ENCODE assay signal across 11 cellular contexts in genomic region chrY:13351443-13351842, GRCh38.
"Had no signal": no experiment of that assay in that cellular context is flagged by ENCODE, and none has a peak within 500 bp of the region (broad histone marks: within the 10 kb centered on the region; RNA-seq: fewer than 3 reads in every experiment).

No MANE protein-coding gene starts in this region.

- H3K27ac Mint-ChIP-seq: nephron progenitor cell had no signal

- H3K36me3 ChIP-seq: right atrium auricular region had no signal

- H3K27me3 ChIP-seq: heart left ventricle, right atrium auricular region, sigmoid colon had no signal

- H3K4me3 Mint-ChIP-seq: effector memory CD8-positive, alpha-beta T cell; naive thymus-derived CD4-positive, alpha-beta T cell; nephron progenitor cell had no signal

- H3K27me3 Mint-ChIP-seq: effector memory CD8-positive, alpha-beta T cell; naive thymus-derived CD4-positive, alpha-beta T cell had no signal

- H3K4me1 Mint-ChIP-seq: nephron progenitor cell had no signal

- ATAC-seq: effector memory CD8-positive, alpha-beta T cell; heart left ventricle; naive thymus-derived CD4-positive, alpha-beta T cell had no signal

- H3K4me1 ChIP-seq: heart left ventricle, right atrium auricular region had no signal

- H3K9me3 ChIP-seq: heart left ventricle, right atrium auricular region, sigmoid colon had no signal

- H3K9me3 Mint-ChIP-seq: effector memory CD8-positive, alpha-beta T cell; naive thymus-derived CD4-positive, alpha-beta T cell; nephron progenitor cell had no signal

- FAIRE-seq: frontal cortex had no signal

- H3K4me3 ChIP-seq: heart left ventricle, right atrium auricular region, sigmoid colon, skin epidermis had no signal

- DNase-seq: effector memory CD8-positive, alpha-beta T cell; heart left ventricle; hippocampal formation; naive thymus-derived CD4-positive, alpha-beta T cell; nephron progenitor cell; sigmoid colon; stimulated activated naive CD4-positive, alpha-beta T cell treated with Interleukin-2 at 50 U/mL for 16 hours; trophoblast cell had no signal

- H3K27ac ChIP-seq: heart left ventricle, right atrium auricular region, sigmoid colon, skin epidermis had no signal
